Comparison of ENCODE assay signal across 2 cellular contexts in the genomic region with DNA sequence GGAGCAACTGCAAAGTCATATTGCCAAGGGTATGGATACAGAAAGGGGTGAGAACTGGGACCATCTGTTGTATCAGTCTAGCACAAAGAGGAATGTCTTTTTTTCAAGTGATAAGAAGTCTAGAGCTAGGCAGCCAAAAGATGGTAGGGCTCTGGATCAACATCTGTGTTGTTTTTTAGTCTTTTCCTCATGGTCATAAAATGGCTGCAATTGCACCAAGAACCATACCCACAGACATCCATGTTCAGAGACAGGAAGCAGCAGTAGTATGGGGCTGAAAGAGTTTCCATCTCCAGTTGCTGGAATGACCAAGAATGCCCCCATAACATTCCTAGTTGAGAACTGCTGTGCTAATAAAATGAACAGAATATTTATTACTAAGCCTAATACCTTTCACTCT.
TF ChIP-seq lines count a peak whose summit lies in the region.

No MANE protein-coding gene starts in this region.

TF ChIP-seq in HEK293, 187 proteins besides CTCF, POLR2A, EP300 and RAD21:
- TF ChIP-seq, protein P1, sequence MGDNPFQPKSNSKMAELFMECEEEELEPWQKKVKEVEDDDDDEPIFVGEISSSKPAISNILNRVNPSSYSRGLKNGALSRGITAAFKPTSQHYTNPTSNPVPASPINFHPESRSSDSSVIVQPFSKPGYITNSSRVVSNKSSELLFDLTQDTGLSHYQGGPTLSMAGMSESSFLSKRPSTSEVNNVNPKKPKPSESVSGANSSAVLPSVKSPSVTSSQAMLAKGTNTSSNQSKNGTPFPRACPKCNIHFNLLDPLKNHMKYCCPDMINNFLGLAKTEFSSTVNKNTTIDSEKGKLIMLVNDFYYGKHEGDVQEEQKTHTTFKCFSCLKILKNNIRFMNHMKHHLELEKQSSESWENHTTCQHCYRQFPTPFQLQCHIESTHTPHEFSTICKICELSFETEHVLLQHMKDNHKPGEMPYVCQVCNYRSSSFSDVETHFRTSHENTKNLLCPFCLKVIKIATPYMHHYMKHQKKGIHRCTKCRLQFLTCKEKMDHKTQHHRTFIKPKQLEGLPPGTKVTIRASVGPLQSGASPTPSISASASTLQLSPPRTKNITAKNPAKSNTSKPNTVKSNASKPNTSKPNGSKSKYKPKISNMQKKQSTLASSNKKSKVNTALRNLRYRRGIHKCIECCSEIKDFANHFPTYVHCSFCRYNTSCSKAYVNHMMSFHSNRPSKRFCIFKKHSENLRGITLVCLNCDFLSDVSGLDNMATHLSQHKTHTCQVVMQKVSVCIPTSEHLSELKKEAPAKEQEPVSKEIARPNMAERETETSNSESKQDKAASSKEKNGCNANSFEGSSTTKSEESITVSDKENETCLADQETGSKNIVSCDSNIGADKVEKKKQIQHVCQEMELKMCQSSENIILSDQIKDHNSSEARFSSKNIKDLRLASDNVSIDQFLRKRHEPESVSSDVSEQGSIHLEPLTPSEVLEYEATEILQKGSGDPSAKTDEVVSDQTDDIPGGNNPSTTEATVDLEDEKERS (tag by site-specific recombination; IDR thresholded peaks at IDR 0.05), result 0 out of 2 replicates have a peak, but pooled peaks have one; percentile 70
- no peak for TF ChIP-seq KLF7 (tag by site-specific recombination; IDR thresholded peaks at IDR 0.05; ENCODE audit: borderline replicate concordance)
- TF ChIP-seq ZNF530 (tag by site-specific recombination; IDR thresholded peaks at IDR 0.05; ENCODE audit: low read depth), result no peak

TF ChIP-seq in K562, 482 proteins besides CTCF, POLR2A, EP300 and RAD21:
- TF ChIP-seq HIVEP1 (CRISPR knock-in tag; IDR thresholded peaks at IDR 0.05), result no peak
- TF ChIP-seq ZSCAN32 (CRISPR knock-in tag; IDR thresholded peaks at IDR 0.05), result no peak
- peak; percentile 81 for TF ChIP-seq RBM25 (IDR thresholded peaks at IDR 0.05; ENCODE audit: low read depth, low read length, severe bottlenecking)
- TF ChIP-seq CBFA2T3 (IDR thresholded peaks at IDR 0.05), result 0 out of 2 replicates have a peak, but pooled peaks have one; percentile 17
